ENCODE assay signal across 8 cellular contexts in the genomic region with DNA sequence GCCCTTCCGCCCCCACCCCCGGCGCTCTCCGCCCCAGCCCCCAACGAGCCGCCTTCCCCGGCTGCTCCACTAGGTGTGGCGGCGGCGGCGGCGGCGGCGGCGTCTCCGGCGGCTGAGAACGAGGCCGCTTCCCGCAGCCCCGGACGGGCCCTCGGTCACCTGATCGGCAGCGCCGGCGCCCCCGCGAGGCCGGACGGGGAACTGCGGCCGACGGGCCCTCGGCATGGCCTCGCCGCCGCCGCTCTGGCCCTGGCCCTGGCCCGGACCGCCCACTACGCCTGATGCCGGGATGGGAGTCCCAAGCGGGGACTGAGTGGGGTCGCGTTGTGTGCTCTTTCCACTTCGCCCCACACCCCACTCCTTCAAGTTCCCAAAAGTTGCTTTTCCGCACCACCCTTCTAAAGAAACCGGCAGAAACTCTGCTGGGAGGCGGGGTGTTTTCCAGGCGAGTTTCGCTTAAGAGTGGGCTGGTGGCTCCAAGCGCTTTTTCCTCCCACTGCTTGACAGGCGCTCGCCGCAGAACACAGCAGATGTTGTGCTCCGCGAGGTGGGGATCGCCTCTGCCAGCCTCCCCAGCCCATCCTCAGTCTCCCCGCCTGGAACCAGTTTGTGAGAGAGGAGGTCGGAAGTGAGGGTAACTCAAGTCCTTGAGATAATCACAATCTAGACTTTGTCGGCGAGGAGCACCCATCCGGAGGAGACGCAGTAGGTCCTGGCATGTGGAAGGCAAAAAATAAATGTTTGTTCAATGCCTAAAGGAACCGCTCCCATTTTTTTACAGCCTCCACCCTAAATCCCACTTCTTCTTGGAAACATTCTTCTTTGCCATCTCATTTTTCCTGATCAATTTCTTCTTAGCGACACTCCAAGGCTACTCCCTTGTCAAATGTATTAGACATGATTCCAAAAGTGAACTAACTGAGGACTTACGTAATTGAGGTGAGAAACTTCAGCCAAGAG. TPM values are rescaled to one million over a fixed set of nuclear protein-coding genes. Genes with fewer than 3 reads are reported as not detected.
DNase-seq lines count a peak whose midpoint lies in the region; ATAC-seq and TF ChIP-seq lines count a peak whose summit lies in the region.

A gene with protein sequence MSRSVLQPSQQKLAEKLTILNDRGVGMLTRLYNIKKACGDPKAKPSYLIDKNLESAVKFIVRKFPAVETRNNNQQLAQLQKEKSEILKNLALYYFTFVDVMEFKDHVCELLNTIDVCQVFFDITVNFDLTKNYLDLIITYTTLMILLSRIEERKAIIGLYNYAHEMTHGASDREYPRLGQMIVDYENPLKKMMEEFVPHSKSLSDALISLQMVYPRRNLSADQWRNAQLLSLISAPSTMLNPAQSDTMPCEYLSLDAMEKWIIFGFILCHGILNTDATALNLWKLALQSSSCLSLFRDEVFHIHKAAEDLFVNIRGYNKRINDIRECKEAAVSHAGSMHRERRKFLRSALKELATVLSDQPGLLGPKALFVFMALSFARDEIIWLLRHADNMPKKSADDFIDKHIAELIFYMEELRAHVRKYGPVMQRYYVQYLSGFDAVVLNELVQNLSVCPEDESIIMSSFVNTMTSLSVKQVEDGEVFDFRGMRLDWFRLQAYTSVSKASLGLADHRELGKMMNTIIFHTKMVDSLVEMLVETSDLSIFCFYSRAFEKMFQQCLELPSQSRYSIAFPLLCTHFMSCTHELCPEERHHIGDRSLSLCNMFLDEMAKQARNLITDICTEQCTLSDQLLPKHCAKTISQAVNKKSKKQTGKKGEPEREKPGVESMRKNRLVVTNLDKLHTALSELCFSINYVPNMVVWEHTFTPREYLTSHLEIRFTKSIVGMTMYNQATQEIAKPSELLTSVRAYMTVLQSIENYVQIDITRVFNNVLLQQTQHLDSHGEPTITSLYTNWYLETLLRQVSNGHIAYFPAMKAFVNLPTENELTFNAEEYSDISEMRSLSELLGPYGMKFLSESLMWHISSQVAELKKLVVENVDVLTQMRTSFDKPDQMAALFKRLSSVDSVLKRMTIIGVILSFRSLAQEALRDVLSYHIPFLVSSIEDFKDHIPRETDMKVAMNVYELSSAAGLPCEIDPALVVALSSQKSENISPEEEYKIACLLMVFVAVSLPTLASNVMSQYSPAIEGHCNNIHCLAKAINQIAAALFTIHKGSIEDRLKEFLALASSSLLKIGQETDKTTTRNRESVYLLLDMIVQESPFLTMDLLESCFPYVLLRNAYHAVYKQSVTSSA (minus strand): TSS at position 117 of the 960 bp plus-strand sequence. CDS start 358 bp downstream, outside the sequence.

- H3K27ac ChIP-seq in BLaER1 = no peak within 1 kb of the TSS

- no peaks in the 10 kb centered on the region for H4K20me1 ChIP-seq in BLaER1

- ATAC-seq in HG03442 (IDR thresholded peaks at IDR 0.05; ENCODE audit: unreplicated experiment) = peak; percentile 84

- peak within 1 kb of the TSS; percentile 76 for H3K27ac Mint-ChIP-seq in activated T-cell treated with anti-CD3 and anti-CD28 coated beads, Interleukin-2, amount 50 U/mL, for 24 hours

- no peaks in the 10 kb centered on the region for H3K9me3 Mint-ChIP-seq in activated T-cell treated with anti-CD3 and anti-CD28 coated beads, Interleukin-2, amount 50 U/mL, for 24 hours

- H3K4me2 ChIP-seq in BLaER1 = no peak within 1 kb of the TSS

- peaks cover 29% of the 10 kb centered on the region for H3K4me1 Mint-ChIP-seq in activated T-cell treated with anti-CD3 and anti-CD28 coated beads, Interleukin-2, amount 50 U/mL, for 24 hours (ENCODE audit: low read depth)

- DNase-seq in GM19240 (ENCODE audit: insufficient read length, low spot score) = peak; percentile 66
- peak; percentile 57 for DNase-seq in NT2/D1 (ENCODE audit: low read depth, low spot score)
- peak; percentile 91 for DNase-seq in activated T-cell treated with anti-CD3 and anti-CD28 coated beads, Interleukin-2, amount 50 U/mL, for 24 hours
- DNase-seq in epithelial cell of proximal tubule (ENCODE audit: low read depth) = no peak
- DNase-seq in middle frontal gyrus (ENCODE audit: extremely low spot score, low spot score) = peak; percentile 46
- DNase-seq in stimulated activated CD8-positive, alpha-beta memory T cell treated with anti-CD3 and anti-CD28 coated beads, Interleukin-15, amount 100 ng/mL, for 48 hours (ENCODE audit: low read depth in 2 of 2) = peak; percentile 76 to 82

- H3K36me3 Mint-ChIP-seq in activated T-cell treated with anti-CD3 and anti-CD28 coated beads, Interleukin-2, amount 50 U/mL, for 24 hours (ENCODE audit: low read depth) = no peaks in the 10 kb centered on the region

- H3K4me1 ChIP-seq in BLaER1 = peaks cover 13% of the 10 kb centered on the region
- no peaks in the 10 kb centered on the region for H3K4me1 ChIP-seq in NT2/D1 (ENCODE audit: insufficient read depth, insufficient read length)

- H3K36me3 ChIP-seq in BLaER1 (no peaks in the 10 kb centered on the region), NT2/D1 (ENCODE audit: insufficient read depth, insufficient read length, low read length) (peaks cover 3% of the 10 kb centered on the region)

- H3K4me3 Mint-ChIP-seq in activated T-cell treated with anti-CD3 and anti-CD28 coated beads, Interleukin-2, amount 50 U/mL, for 24 hours = peak within 1 kb of the TSS; percentile 79

- H3K27me3 Mint-ChIP-seq in activated T-cell treated with anti-CD3 and anti-CD28 coated beads, Interleukin-2, amount 50 U/mL, for 24 hours = peaks cover 67% of the 10 kb centered on the region

- peaks cover 20% of the 10 kb centered on the region for H3K27me3 ChIP-seq in BLaER1
- peaks cover 17% of the 10 kb centered on the region for H3K27me3 ChIP-seq in NT2/D1 (ENCODE audit: insufficient read depth, insufficient read length)

- H3K9me3 ChIP-seq in BLaER1 = peaks cover 17% of the 10 kb centered on the region
- H3K9me3 ChIP-seq in NT2/D1 (ENCODE audit: insufficient read depth, low read length) = no peaks in the 10 kb centered on the region

- H3K4me3 ChIP-seq in BLaER1 (peak within 1 kb of the TSS; percentile 33; the same call in 1 of the 2 replicates), NT2/D1 (ENCODE audit: insufficient read length, low read depth) (peak within 1 kb of the TSS; percentile 74), epithelial cell of proximal tubule (ENCODE audit: low read depth, low read length) (peak within 1 kb of the TSS; percentile 84)

- TF ChIP-seq CTCF in epithelial cell of proximal tubule (conservative IDR thresholded peaks at IDR 0.05; ENCODE audit: low read depth, low read length) = peak; percentile 54

- H3K9ac ChIP-seq in BLaER1 = no peak within 1 kb of the TSS
- peak within 1 kb of the TSS; percentile 86 for H3K9ac ChIP-seq in NT2/D1 (ENCODE audit: insufficient read length, low read depth)

RNA-seq across cellular contexts. Expression of the gene that starts here (rescaled TPM):
- total RNA-seq in epithelial cell of proximal tubule = 79.5 and 103 TPM in 2 replicates

Comparison
In these comparisons a context has a peak if more than half of its experiments do, and no peak if none do; other contexts are left out.
1. H3K4me3 ChIP-seq: peak in every context shown above with its lines; median percentile 84 in epithelial cell of proximal tubule; 74 in NT2/D1; 33 in BLaER1.